In the genomic region with DNA sequence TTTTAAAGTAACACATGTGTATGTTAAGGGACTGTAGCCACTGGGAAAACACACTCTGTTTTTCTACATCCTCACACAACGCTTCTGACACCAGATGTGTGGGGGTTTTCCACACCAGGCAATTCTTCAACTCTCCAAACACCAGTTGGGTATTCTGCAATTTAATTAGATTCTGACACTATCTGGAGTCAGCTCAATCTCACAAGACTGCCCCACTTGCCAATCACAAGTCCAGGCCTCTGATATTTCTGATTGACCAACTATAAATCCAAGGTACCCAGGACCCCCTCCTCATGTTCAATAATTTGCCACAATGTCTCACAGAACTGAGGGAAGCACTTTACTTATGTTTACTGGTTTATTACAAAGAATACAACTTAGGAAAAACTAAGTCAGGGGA, we compare ENCODE assay signal across 19 cellular contexts.
DNase-seq lines count a peak whose midpoint lies in the region; ATAC-seq, FAIRE-seq and TF ChIP-seq lines count a peak whose summit lies in the region.
"Had no signal": no experiment of that assay in that cellular context is flagged by ENCODE, and none has a peak within 500 bp of the region (broad histone marks: within the 10 kb centered on the region; RNA-seq: fewer than 3 reads in every experiment).

No MANE protein-coding gene starts in this region.

- no peak for TF ChIP-seq RAD21 in GM12878 (IDR thresholded peaks at IDR 0.05; ENCODE audit: insufficient read depth, low read depth, low read length)

- TF ChIP-seq EP300 in GM12878 (IDR thresholded peaks at IDR 0.05; ENCODE audit: borderline replicate concordance in 1 of 2, control insufficient read depth in 1 of 2, low read depth in 2 of 2, low read length in 2 of 2): peak; percentile 37 to 45; a peak in 2 of 4 replicates

- no peak for TF ChIP-seq POLR2A in GM12891 (IDR thresholded peaks at IDR 0.05; ENCODE audit: low read depth, low read length)
- TF ChIP-seq POLR2A in GM12878 (IDR thresholded peaks at IDR 0.05; ENCODE audit: low read depth, low read length): no peak

- POLR2A ChIA-PET in GM12878 (lab: Charles Lee): interaction anchor here (3.5 to 6.6 kb wide), 2 partner anchors 16 to 21 kb away, joined by 13 to 65 read pairs; no protein-coding TSS in a partner anchor

- SMC1A ChIA-PET in GM12878 (lab: Charles Lee; ENCODE audit: uncharacterized antibody, unreplicated experiment): interaction anchor here (0.5 to 7.2 kb wide), 12 partner anchors 9 to 490 kb away, joined by 3 to 177 read pairs (median 4); no protein-coding TSS in a partner anchor

- no peak overlapping the region for H2AFZ ChIP-seq in GM12878 (ENCODE audit: control insufficient read depth, low read depth, low read length)
- H2AFZ ChIP-seq: GM23248 had no signal

- H3K9me3 ChIP-seq in GM12878 (replicated peaks; ENCODE audit: control insufficient read depth, insufficient read depth, low read length): no peaks in the 10 kb centered on the region

- CTCF ChIA-PET in GM12878 (lab: Yijun Ruan, JAX): interaction anchor here (0.7 to 7.2 kb wide), 5 partner anchors 12 to 320 kb away, joined by 3 to 104 read pairs (median 3); no protein-coding TSS in a partner anchor

- no peak overlapping the region for H3K27ac ChIP-seq in GM12878 (ENCODE audit: control insufficient read depth, insufficient read depth)
- H3K27ac ChIP-seq: GM23248 had no signal

- peaks cover 35% of the 10 kb centered on the region for H3K4me1 ChIP-seq in GM12878 (ENCODE audit: control insufficient read depth, insufficient read depth, low read length)

- ATAC-seq in HG02798 (IDR thresholded peaks at IDR 0.05; ENCODE audit: poor library complexity, unreplicated experiment) (peak; percentile 12), GM12878 (peak; percentile 25), GM18873 (IDR thresholded peaks at IDR 0.05; ENCODE audit: low FRiP score, unreplicated experiment) (no peak)

- in situ Hi-C loops in GM12878 (cut with MboI): no loop called here

- 0% methylated on average over 1 of the region's 1 CpG for WGBS in GM12878 (ENCODE audit: insufficient coverage, insufficient replicate concordance, low lambda C conversion rate, missing lambda C conversion rate)

- no peak overlapping the region for H3K4me2 ChIP-seq in GM12878 (ENCODE audit: control insufficient read depth, insufficient read depth)

- no peaks in the 10 kb centered on the region for H3K27me3 ChIP-seq in GM12878 (replicated peaks in 1 of 2; ENCODE audit: control insufficient read depth in 2 of 2, insufficient read depth in 2 of 2, low read length in 1 of 2)

- H3K79me2 ChIP-seq in GM12878 (ENCODE audit: control insufficient read depth, insufficient read depth, low read length): no peaks in the 10 kb centered on the region

- TSS peak; percentile 77 for BruUV-seq in GM12878 (replicated peaks; lab: Mats Ljungman, UMichigan)

- intact Hi-C loops in GM12878 (cut with micrococcal nuclease; ENCODE audit: unreplicated experiment): no loop called here

- FAIRE-seq in GM12891 (lab: Jason Lieb, UNC) (peak; percentile 51), GM12878 (lab: Jason Lieb, UNC) (no peak)
- FAIRE-seq: H1 had no signal

- no peaks in the 10 kb centered on the region for H3K36me3 ChIP-seq in GM12878 (ENCODE audit: control insufficient read depth in 2 of 2, insufficient read depth in 2 of 2, low read length in 1 of 2)

- RAD21 ChIA-PET in GM12878 (lab: Charles Lee; ENCODE audit: unreplicated experiment): interaction anchor here (0.6 to 9.1 kb wide), 6 partner anchors 11 to 494 kb away, joined by 3 to 249 read pairs (median 8); no protein-coding TSS in a partner anchor

- DNase-seq in GM12865 (ENCODE audit: low read depth) (peak; percentile 27), GM12891 (ENCODE audit: insufficient read length, low spot score) (no peak), GM12878 (ENCODE audit: low read depth, low spot score) (no peak), NCI-H1092 (lab: John Stamatoyannopoulos, UW) (no peak), HuH-7.5 (ENCODE audit: low spot score) (no peak), RKO (ENCODE audit: low spot score) (no peak)
- DNase-seq: C1 segment of cervical spinal cord; Calu3; CD4-positive, alpha-beta memory T cell; COR-L47; DMS79; EL; GDM1; GM23248; H7; HCEC 1CT had no signal

- TF ChIP-seq CTCF in GM12865 (IDR thresholded peaks at IDR 0.05; ENCODE audit: insufficient read depth, low read depth, low read length, missing control alignments) (no peak), GM12878 (IDR thresholded peaks at IDR 0.05 in 2 of 3, conservative IDR thresholded peaks at IDR 0.05 in 1 of 3; ENCODE audit: control insufficient read depth in 2 of 3, extremely low read depth in 1 of 3, insufficient read depth in 1 of 3, low read depth in 3 of 3, low read length in 3 of 3) (no peak)

- no peaks in the 10 kb centered on the region for H4K20me1 ChIP-seq in GM12878 (ENCODE audit: control insufficient read depth, insufficient read depth)

- no peak overlapping the region for H3K9ac ChIP-seq in GM12878 (ENCODE audit: control insufficient read depth, insufficient read depth, low read length)
- H3K9ac ChIP-seq: GM23248 had no signal

- H3K4me3 ChIP-seq in GM12865 (ENCODE audit: low read depth, low read length): no peak overlapping the region
- no peak overlapping the region for H3K4me3 ChIP-seq in GM12878
- H3K4me3 ChIP-seq: GM23248 had no signal

TF ChIP-seq in GM12891, 5 proteins besides CTCF, POLR2A, EP300 and RAD21:
- TF ChIP-seq POLR2AphosphoS5 (IDR thresholded peaks at IDR 0.05; ENCODE audit: low read depth, low read length) (no peak), TAF1 (IDR thresholded peaks at IDR 0.05; ENCODE audit: low read depth, low read length) (no peak), POU2F2 (IDR thresholded peaks at IDR 0.05; ENCODE audit: low read depth, low read length) (no peak), SPI1 (IDR thresholded peaks at IDR 0.05; ENCODE audit: low read depth, low read length) (no peak), PAX5 (IDR thresholded peaks at IDR 0.05; ENCODE audit: insufficient read depth, low read length, severe bottlenecking) (no peak)

TF ChIP-seq in GM12878, 131 proteins besides CTCF, POLR2A, EP300 and RAD21 (continues in another document):
- TF ChIP-seq MEF2B (IDR thresholded peaks at IDR 0.05; ENCODE audit: partially characterized antibody, poor library complexity, severe bottlenecking): peak; percentile 27
- no peak for TF ChIP-seq MXI1 (IDR thresholded peaks at IDR 0.05; ENCODE audit: low read depth, low read length)
- no peak for TF ChIP-seq DPF2 (IDR thresholded peaks at IDR 0.05)
- TF ChIP-seq FOS (IDR thresholded peaks at IDR 0.05; ENCODE audit: borderline replicate concordance, extremely low read depth, insufficient read length): no peak
- TF ChIP-seq RCOR1 (conservative IDR thresholded peaks at IDR 0.05; ENCODE audit: low read depth, low read length): no peak
- TF ChIP-seq CHD2 (IDR thresholded peaks at IDR 0.05; ENCODE audit: borderline replicate concordance, low read depth, low read length): peak; percentile 47; the same call in 1 of the 2 replicates
- no peak for TF ChIP-seq NR2C1 (IDR thresholded peaks at IDR 0.05)
- TF ChIP-seq, protein P1, sequence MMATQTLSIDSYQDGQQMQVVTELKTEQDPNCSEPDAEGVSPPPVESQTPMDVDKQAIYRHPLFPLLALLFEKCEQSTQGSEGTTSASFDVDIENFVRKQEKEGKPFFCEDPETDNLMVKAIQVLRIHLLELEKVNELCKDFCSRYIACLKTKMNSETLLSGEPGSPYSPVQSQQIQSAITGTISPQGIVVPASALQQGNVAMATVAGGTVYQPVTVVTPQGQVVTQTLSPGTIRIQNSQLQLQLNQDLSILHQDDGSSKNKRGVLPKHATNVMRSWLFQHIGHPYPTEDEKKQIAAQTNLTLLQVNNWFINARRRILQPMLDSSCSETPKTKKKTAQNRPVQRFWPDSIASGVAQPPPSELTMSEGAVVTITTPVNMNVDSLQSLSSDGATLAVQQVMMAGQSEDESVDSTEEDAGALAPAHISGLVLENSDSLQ (IDR thresholded peaks at IDR 0.05): peak; percentile 50; the same call in 1 of the 2 replicates
- TF ChIP-seq, protein P2, sequence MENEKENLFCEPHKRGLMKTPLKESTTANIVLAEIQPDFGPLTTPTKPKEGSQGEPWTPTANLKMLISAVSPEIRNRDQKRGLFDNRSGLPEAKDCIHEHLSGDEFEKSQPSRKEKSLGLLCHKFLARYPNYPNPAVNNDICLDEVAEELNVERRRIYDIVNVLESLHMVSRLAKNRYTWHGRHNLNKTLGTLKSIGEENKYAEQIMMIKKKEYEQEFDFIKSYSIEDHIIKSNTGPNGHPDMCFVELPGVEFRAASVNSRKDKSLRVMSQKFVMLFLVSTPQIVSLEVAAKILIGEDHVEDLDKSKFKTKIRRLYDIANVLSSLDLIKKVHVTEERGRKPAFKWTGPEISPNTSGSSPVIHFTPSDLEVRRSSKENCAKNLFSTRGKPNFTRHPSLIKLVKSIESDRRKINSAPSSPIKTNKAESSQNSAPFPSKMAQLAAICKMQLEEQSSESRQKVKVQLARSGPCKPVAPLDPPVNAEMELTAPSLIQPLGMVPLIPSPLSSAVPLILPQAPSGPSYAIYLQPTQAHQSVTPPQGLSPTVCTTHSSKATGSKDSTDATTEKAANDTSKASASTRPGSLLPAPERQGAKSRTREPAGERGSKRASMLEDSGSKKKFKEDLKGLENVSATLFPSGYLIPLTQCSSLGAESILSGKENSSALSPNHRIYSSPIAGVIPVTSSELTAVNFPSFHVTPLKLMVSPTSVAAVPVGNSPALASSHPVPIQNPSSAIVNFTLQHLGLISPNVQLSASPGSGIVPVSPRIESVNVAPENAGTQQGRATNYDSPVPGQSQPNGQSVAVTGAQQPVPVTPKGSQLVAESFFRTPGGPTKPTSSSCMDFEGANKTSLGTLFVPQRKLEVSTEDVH (IDR thresholded peaks at IDR 0.05; ENCODE audit: low read depth, partially characterized antibody): no peak
- TF ChIP-seq, protein P3, sequence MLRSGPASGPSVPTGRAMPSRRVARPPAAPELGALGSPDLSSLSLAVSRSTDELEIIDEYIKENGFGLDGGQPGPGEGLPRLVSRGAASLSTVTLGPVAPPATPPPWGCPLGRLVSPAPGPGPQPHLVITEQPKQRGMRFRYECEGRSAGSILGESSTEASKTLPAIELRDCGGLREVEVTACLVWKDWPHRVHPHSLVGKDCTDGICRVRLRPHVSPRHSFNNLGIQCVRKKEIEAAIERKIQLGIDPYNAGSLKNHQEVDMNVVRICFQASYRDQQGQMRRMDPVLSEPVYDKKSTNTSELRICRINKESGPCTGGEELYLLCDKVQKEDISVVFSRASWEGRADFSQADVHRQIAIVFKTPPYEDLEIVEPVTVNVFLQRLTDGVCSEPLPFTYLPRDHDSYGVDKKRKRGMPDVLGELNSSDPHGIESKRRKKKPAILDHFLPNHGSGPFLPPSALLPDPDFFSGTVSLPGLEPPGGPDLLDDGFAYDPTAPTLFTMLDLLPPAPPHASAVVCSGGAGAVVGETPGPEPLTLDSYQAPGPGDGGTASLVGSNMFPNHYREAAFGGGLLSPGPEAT (IDR thresholded peaks at IDR 0.05; ENCODE audit: low read depth): peak; percentile 40; the same call in 1 of the 2 replicates
- peak; percentile 46 for TF ChIP-seq MTA2 (IDR thresholded peaks at IDR 0.05; ENCODE audit: low read depth)
